In the genomic region with DNA sequence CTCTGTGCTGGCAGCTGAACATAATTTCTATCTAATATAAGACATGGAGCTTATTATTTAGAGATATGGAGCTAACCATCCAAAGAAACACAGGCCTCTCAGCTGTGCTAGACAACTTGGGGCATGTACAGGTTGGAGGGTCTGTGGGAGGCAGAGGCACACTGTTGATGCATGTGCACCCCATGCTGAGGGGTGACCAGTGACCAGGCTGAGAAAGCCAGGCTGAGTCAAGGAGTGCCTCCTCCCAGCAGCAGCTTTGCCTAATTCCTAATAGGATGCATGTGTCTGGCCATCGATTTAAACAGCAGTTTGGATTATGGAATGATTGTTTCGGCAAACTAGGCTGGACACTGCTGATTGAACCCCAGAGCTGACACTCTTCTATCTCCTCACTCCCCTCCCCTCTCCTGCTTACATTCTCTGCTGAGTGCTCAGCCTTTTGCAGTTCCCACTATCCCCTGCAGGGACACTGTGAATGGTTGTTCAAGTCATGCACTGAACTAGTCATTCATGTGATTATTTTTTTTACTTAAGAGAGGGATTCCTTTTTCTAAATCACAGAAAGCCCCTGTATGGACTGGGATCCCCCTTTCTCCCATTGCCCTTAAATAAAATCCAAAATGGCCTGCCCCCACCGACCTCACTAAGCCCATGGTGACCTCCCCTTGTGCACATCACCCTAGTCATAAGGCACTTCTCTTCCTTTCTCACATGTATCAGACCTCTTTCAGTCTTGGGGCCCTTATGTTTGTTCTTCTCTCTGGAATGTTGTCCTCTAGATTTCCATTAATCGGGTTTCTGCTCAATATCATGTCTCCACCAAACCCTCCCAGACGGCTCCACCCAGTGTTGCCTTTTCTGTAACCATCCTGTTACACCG, we compare ENCODE assay signal across 8 cellular contexts.
DNase-seq lines count a peak whose midpoint lies in the region; ATAC-seq, FAIRE-seq and TF ChIP-seq lines count a peak whose summit lies in the region.

No MANE protein-coding gene starts in this region.

- no peak for TF ChIP-seq POLR2A in GM12891 (IDR thresholded peaks at IDR 0.05; ENCODE audit: low read depth, low read length)

- FAIRE-seq in GM12891 (lab: Jason Lieb, UNC) = peak; percentile 64

- DNase-seq in AG10803 (ENCODE audit: low read depth) (peak; percentile 25), GM12891 (ENCODE audit: insufficient read length, low spot score) (peak; percentile 51), RKO (ENCODE audit: low spot score) (peak; percentile 60), epithelial cell of proximal tubule (ENCODE audit: low read depth) (no peak), pons (ENCODE audit: low spot score) (peak; percentile 40), NCI-H524 treated with DMSO at 0.1 percent for 48 hours (lab: John Stamatoyannopoulos, UW) (no peak), NCI-H345 (lab: John Stamatoyannopoulos, UW) (no peak)

- TF ChIP-seq CTCF in AG10803 (conservative IDR thresholded peaks at IDR 0.05; ENCODE audit: low read length) (peak; percentile 59), epithelial cell of proximal tubule (conservative IDR thresholded peaks at IDR 0.05; ENCODE audit: low read depth, low read length) (peak; percentile 63)

- no peak overlapping the region for H3K4me3 ChIP-seq in AG10803 (ENCODE audit: low read length)
- H3K4me3 ChIP-seq in epithelial cell of proximal tubule (ENCODE audit: low read depth, low read length) = no peak overlapping the region

- no peak for ATAC-seq in HG03571 (IDR thresholded peaks at IDR 0.05; ENCODE audit: unreplicated experiment)

TF ChIP-seq in GM12891, 5 proteins besides CTCF, POLR2A, EP300 and RAD21:
- TF ChIP-seq TAF1 (IDR thresholded peaks at IDR 0.05; ENCODE audit: low read depth, low read length) (no peak), POU2F2 (IDR thresholded peaks at IDR 0.05; ENCODE audit: low read depth, low read length) (no peak), SPI1 (IDR thresholded peaks at IDR 0.05; ENCODE audit: low read depth, low read length) (no peak), POLR2AphosphoS5 (IDR thresholded peaks at IDR 0.05; ENCODE audit: low read depth, low read length) (no peak), PAX5 (IDR thresholded peaks at IDR 0.05; ENCODE audit: insufficient read depth, low read length, severe bottlenecking) (no peak)

Comparison
In these comparisons a context has a peak if more than half of its experiments do, and no peak if none do; other contexts are left out.
1. DNase-seq: peak in AG10803 (single experiment), GM12891 (single experiment), RKO (single experiment) and pons (single experiment); none in epithelial cell of proximal tubule (single experiment), NCI-H524 treated with DMSO at 0.1 percent for 48 hours (single experiment) and NCI-H345 (single experiment).